24 cellular contexts compared by ENCODE assay signal in genomic region chr5:95682891-95683290, GRCh38. TPM values are rescaled to one million over a fixed set of nuclear protein-coding genes. Genes with fewer than 3 reads are reported as not detected.
"Had no signal": no experiment of that assay in that cellular context is flagged by ENCODE, and none has a peak within 500 bp of the region (broad histone marks: within the 10 kb centered on the region; RNA-seq: fewer than 3 reads in every experiment).

TSS of gene SPATA9 (minus strand) at chr5:95682991. CDS start at chr5:95682854, 137 bp downstream.

- H3K9me2 ChIP-seq: SK-N-SH had no signal

- ATAC-seq: HepG2, T-cell had no signal

- H3K9me3 ChIP-seq: SK-N-SH had no signal

- H3K4me2 ChIP-seq: KMS-11, SK-N-SH had no signal

- H3K36me3 Mint-ChIP-seq: T-cell had no signal

- H3K9ac ChIP-seq: KMS-11, SK-N-SH had no signal

- H3K4me1 Mint-ChIP-seq: T-cell had no signal

- H3K4me3 Mint-ChIP-seq: T-cell; T-helper 1 cell treated with Interleukin-12 subunit alpha and Interleukin-12 subunit beta and Interleukin-4 antibody, amounts not matched to agents 30 μg/mL and 1 μg/mL, for 36 hours had no signal

- DNase-seq: IMR-90, Kasumi-1, MM.1S, NCI-H1092 treated with DMSO at 0.1 percent for 48 hours, NCI-H1436, NCI-H1694, NCI-H187 treated with DMSO at 0.1 percent for 48 hours, NCI-H2029 treated with DMSO at 0.1 percent for 48 hours, NCI-H2171 treated with DMSO at 0.1 percent for 48 hours, NCI-H345, NCI-H446 treated with DMSO at 0.1 percent for 48 hours, NCI-H524, NCI-H526 treated with DMSO at 0.1 percent for 48 hours, NCI-H748 treated with DMSO at 0.1 percent for 48 hours, RPMI8226, SHP77, SK-N-SH, SW 1271, T-cell had no signal

- H3K27ac Mint-ChIP-seq: T-cell; T-helper 1 cell treated with Interleukin-12 subunit alpha and Interleukin-12 subunit beta and Interleukin-4 antibody, amounts not matched to agents 30 μg/mL and 1 μg/mL, for 36 hours had no signal

- H3K9me3 Mint-ChIP-seq: T-cell; T-helper 1 cell treated with Interleukin-12 subunit alpha and Interleukin-12 subunit beta and Interleukin-4 antibody, amounts not matched to agents 30 μg/mL and 1 μg/mL, for 36 hours had no signal

- H3K27ac ChIP-seq: KMS-11 had no signal

RNA-seq across cellular contexts. Expression of gene SPATA9, which starts in this region (rescaled TPM):
- total RNA-seq: HepG2, HT1080, SK-MEL-5, T-cell had no signal
- polyA plus RNA-seq: HepG2 had no signal
